In the genomic region with DNA sequence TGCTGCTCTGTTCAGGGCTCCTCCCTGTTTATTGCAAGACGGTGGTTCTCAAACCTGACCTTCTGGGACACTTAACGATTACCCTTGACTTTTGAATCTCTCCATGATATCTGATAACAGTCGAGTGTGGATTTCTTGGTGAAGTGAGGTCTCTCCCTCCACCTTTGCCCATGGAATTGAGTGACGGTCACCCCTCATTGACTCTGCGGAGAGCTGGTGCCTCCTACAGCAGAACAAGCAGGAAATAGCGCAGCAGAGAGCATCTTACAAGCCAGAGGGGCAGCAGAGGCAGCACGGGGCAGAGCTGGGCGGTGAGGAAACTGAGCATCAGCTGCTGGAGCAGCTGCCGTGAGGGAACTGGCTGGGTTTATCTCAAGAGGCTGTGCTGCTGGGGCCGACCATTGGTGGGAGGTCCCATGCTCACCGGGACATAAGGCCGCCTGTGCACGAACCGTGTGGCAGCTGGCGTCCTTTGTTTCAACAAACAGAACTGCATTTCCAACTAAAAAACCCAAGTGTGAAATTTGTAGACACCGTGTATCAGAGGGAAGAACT, we compare ENCODE assay signal across 19 cellular contexts.
"Had no signal": no experiment of that assay in that cellular context is flagged by ENCODE, and none has a peak within 500 bp of the region (broad histone marks: within the 10 kb centered on the region; RNA-seq: fewer than 3 reads in every experiment).

No MANE protein-coding gene starts in this region.

- H3K27me3 Mint-ChIP-seq: activated CD4-positive, alpha-beta memory T cell treated with anti-CD3 and anti-CD28 coated beads, Interleukin-2, amount 10 ng/mL, durations not matched to agents 7 days and 5 days; activated naive CD4-positive, alpha-beta T cell treated with anti-CD3 and anti-CD28 coated beads, Interleukin-2, amount 50 U/mL, for 24 hours had no signal

- H3K27ac ChIP-seq: dorsolateral prefrontal cortex, hepatocyte, skin epidermis, thyroid gland, WERI-Rb-1 had no signal

- DNase-seq: activated CD4-positive, alpha-beta memory T cell treated with anti-CD3 and anti-CD28 coated beads, Interleukin-2, amount 10 ng/mL, durations not matched to agents 7 days and 5 days; activated CD4-positive, alpha-beta T cell treated with anti-CD3 and anti-CD28 coated beads for 36 hours; activated effector memory CD4-positive, alpha-beta T cell treated with Interleukin-2 at 50 U/mL for 16 hours; activated T-cell treated with anti-CD3 and anti-CD28 coated beads, Interleukin-2, amount 50 U/mL, for 4 hours; dorsolateral prefrontal cortex; islet precursor cell; mammary epithelial cell; mucosa of descending colon; naive thymus-derived CD8-positive, alpha-beta T cell; occipital lobe; stimulated activated CD4-positive, alpha-beta T cell treated with anti-CD3 and anti-CD28 coated beads, Interleukin-15, amount 100 ng/mL, for 24 hours; stimulated activated CD4-positive, alpha-beta T cell treated with anti-CD3 and anti-CD28 coated beads, Interleukin-4, amount 100 ng/mL, for 1 hour; stimulated activated naive B cell treated with anti-CD40 and anti-IgM and Interleukin-4, amounts not matched to agents 10 μg/mL and 1 μg/mL and 100 μg/mL, for 72 hours; WERI-Rb-1 had no signal

- H3K27me3 ChIP-seq: dorsolateral prefrontal cortex, hepatocyte, thyroid gland had no signal

- H3K9me3 ChIP-seq: mucosa of descending colon, thyroid gland had no signal

- H3K36me3 Mint-ChIP-seq: activated naive CD4-positive, alpha-beta T cell treated with anti-CD3 and anti-CD28 coated beads, Interleukin-2, amount 50 U/mL, for 24 hours; naive thymus-derived CD8-positive, alpha-beta T cell; stimulated activated naive B cell treated with anti-CD40 and anti-IgM and Interleukin-4, amounts not matched to agents 10 μg/mL and 1 μg/mL and 100 μg/mL, for 72 hours had no signal

- ATAC-seq: activated CD4-positive, alpha-beta T cell treated with anti-CD3 and anti-CD28 coated beads for 36 hours; activated T-cell treated with anti-CD3 and anti-CD28 coated beads, Interleukin-2, amount 50 U/mL, for 4 hours; left lobe of liver; naive thymus-derived CD8-positive, alpha-beta T cell; stimulated activated naive B cell treated with anti-CD40 and anti-IgM and Interleukin-4, amounts not matched to agents 10 μg/mL and 1 μg/mL and 100 μg/mL, for 72 hours had no signal

- H2AFZ ChIP-seq: hepatocyte had no signal

- H3K4me2 ChIP-seq: hepatocyte had no signal

- H3K36me3 ChIP-seq: thyroid gland, WERI-Rb-1 had no signal

- H3K4me3 Mint-ChIP-seq: activated CD4-positive, alpha-beta memory T cell treated with anti-CD3 and anti-CD28 coated beads, Interleukin-2, amount 10 ng/mL, durations not matched to agents 7 days and 5 days; activated CD4-positive, alpha-beta T cell treated with anti-CD3 and anti-CD28 coated beads for 36 hours; activated naive CD4-positive, alpha-beta T cell treated with anti-CD3 and anti-CD28 coated beads, Interleukin-2, amount 50 U/mL, for 24 hours; activated T-cell treated with anti-CD3 and anti-CD28 coated beads, Interleukin-2, amount 50 U/mL, for 4 hours; naive thymus-derived CD8-positive, alpha-beta T cell; stimulated activated naive B cell treated with anti-CD40 and anti-IgM and Interleukin-4, amounts not matched to agents 10 μg/mL and 1 μg/mL and 100 μg/mL, for 72 hours had no signal

- H3K27ac Mint-ChIP-seq: activated CD4-positive, alpha-beta memory T cell treated with anti-CD3 and anti-CD28 coated beads, Interleukin-2, amount 10 ng/mL, durations not matched to agents 7 days and 5 days; activated CD4-positive, alpha-beta T cell treated with anti-CD3 and anti-CD28 coated beads for 36 hours; activated naive CD4-positive, alpha-beta T cell treated with anti-CD3 and anti-CD28 coated beads, Interleukin-2, amount 50 U/mL, for 24 hours; naive thymus-derived CD8-positive, alpha-beta T cell; stimulated activated naive B cell treated with anti-CD40 and anti-IgM and Interleukin-4, amounts not matched to agents 10 μg/mL and 1 μg/mL and 100 μg/mL, for 72 hours had no signal

- H3K4me1 Mint-ChIP-seq: activated CD4-positive, alpha-beta memory T cell treated with anti-CD3 and anti-CD28 coated beads, Interleukin-2, amount 10 ng/mL, durations not matched to agents 7 days and 5 days; activated CD4-positive, alpha-beta T cell treated with anti-CD3 and anti-CD28 coated beads for 36 hours; activated naive CD4-positive, alpha-beta T cell treated with anti-CD3 and anti-CD28 coated beads, Interleukin-2, amount 50 U/mL, for 24 hours; naive thymus-derived CD8-positive, alpha-beta T cell had no signal

- H3K79me2 ChIP-seq: hepatocyte had no signal

- H3K9me3 Mint-ChIP-seq: activated CD4-positive, alpha-beta memory T cell treated with anti-CD3 and anti-CD28 coated beads, Interleukin-2, amount 10 ng/mL, durations not matched to agents 7 days and 5 days; activated naive CD4-positive, alpha-beta T cell treated with anti-CD3 and anti-CD28 coated beads, Interleukin-2, amount 50 U/mL, for 24 hours; naive thymus-derived CD8-positive, alpha-beta T cell had no signal

- H3K4me3 ChIP-seq: dorsolateral prefrontal cortex, hepatocyte, mucosa of descending colon, skin epidermis, thyroid gland had no signal
